Comparison of ENCODE assay signal across 8 cellular contexts in genomic region chr6:109093732-109094131, GRCh38.
DNase-seq lines count a peak whose midpoint lies in the region; ATAC-seq and TF ChIP-seq lines count a peak whose summit lies in the region.

No MANE protein-coding gene starts in this region.

- H3K4me3 ChIP-seq in coronary artery: peak overlapping the region; percentile 91
- peak overlapping the region; percentile 31 for H3K4me3 ChIP-seq in mucosa of stomach (ENCODE audit: low read length)

- no peaks in the 10 kb centered on the region for H3K27me3 ChIP-seq in mucosa of stomach (ENCODE audit: control insufficient read depth, insufficient read depth, low read length)

- H3K4me1 ChIP-seq in mucosa of stomach (ENCODE audit: control insufficient read depth, insufficient read depth, low read length): no peaks in the 10 kb centered on the region

- no peaks in the 10 kb centered on the region for H3K9me3 ChIP-seq in mucosa of stomach (ENCODE audit: control insufficient read depth, low read length)

- DNase-seq in GM04503 (ENCODE audit: low read depth): peak; percentile 12
- DNase-seq in NCI-H69 (lab: John Stamatoyannopoulos, UW): peak; percentile 71
- DNase-seq in coronary artery (ENCODE audit: low spot score): no peak
- DNase-seq in effector CD8-positive, alpha-beta T cell (lab: John Stamatoyannopoulos, UW): no peak
- DNase-seq in HCEC 1CT: no peak

- H3K27ac ChIP-seq in coronary artery: peak overlapping the region; percentile 88 to 100

- no peaks in the 10 kb centered on the region for H3K36me3 ChIP-seq in mucosa of stomach (ENCODE audit: control insufficient read depth, insufficient read depth, low read length)

- no peak for ATAC-seq in HG03097 (IDR thresholded peaks at IDR 0.05; ENCODE audit: low FRiP score, unreplicated experiment)
- ATAC-seq in GM18873 (IDR thresholded peaks at IDR 0.05; ENCODE audit: low FRiP score, unreplicated experiment): no peak

- peak overlapping the region; percentile 74 for H3K9ac ChIP-seq in mucosa of stomach (ENCODE audit: low read length)

- TF ChIP-seq CTCF in coronary artery (IDR thresholded peaks at IDR 0.05): no peak

Comparison
In these comparisons a context has a peak if more than half of its experiments do, and no peak if none do; other contexts are left out.
1. DNase-seq: peak in GM04503 (single experiment) and NCI-H69 (single experiment); none in coronary artery (single experiment), effector CD8-positive, alpha-beta T cell (single experiment) and HCEC 1CT (single experiment).